8 cellular contexts compared by ENCODE assay signal in the genomic region with DNA sequence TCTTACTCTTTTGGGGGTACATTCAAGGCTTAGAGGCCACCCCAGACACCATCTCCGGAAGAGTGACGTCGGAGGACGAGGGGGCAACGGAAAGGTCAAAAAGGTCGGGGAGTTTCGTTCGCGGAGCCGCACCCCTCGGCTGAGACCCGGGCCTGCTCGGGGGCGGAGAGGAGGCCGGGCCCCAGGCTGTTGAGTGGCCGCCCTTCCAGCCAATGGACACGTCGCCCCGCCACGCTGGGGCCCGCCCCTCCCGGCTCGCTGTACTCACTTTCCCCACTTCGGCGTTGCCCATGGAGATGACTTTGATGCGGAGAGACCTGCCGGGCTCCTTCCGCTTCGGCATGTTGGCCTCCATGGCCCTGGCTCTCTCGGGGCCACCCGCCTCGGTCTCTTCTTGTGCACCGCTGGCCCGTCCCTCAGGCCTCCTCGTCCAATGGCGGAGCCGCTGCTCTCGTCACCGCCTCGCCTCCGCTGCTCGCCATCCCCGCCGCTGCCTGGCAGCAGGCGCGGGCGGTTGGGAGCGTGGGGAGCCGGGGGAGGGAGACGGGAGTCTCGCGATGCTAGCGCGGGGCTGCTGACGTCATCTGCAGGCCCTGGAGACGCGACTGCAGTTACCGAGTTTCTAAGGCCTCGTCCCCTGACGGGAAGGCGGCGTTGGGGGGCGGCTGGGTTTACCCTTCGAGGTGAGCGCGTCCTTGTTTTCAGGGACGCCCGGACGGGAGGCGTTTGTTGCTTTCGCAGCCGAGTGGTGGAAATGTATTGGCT. TPM values are rescaled to one million over a fixed set of nuclear protein-coding genes. Genes with fewer than 3 reads are reported as not detected.
DNase-seq lines count a peak whose midpoint lies in the region; ATAC-seq, FAIRE-seq and TF ChIP-seq lines count a peak whose summit lies in the region.

Gene DNAJC27 (minus strand): TSS at position 406 of the 765 bp plus-strand sequence. CDS start 51 bp downstream, at position 355.

- H3K79me2 ChIP-seq in SU-DHL-6 (ENCODE audit: insufficient read depth, low read length): peaks cover 7% of the 10 kb centered on the region

- H4K20me1 ChIP-seq in SU-DHL-6 (ENCODE audit: low read depth, low read length): no peaks in the 10 kb centered on the region

- WGBS in pancreas, 2 donors: 0% methylated on average over 63 to 72 of the region's 72 CpGs
- WGBS in thyroid gland, 2 donors: 0 to 1% methylated on average over 39 to 43 of the region's 72 CpGs

- no peak for TF ChIP-seq CTCF in GM12875 (IDR thresholded peaks at IDR 0.05; ENCODE audit: borderline replicate concordance, insufficient read depth, low read depth, low read length)
- no peak for TF ChIP-seq CTCF in SU-DHL-6 (IDR thresholded peaks at IDR 0.05; ENCODE audit: insufficient read depth, low read length, poor library complexity, severe bottlenecking)
- no peak for TF ChIP-seq CTCF in pancreas (IDR thresholded peaks at IDR 0.05)
- TF ChIP-seq CTCF in thyroid gland (IDR thresholded peaks at IDR 0.05): peak in 1 of 6 experiments; percentile 29

- no peaks in the 10 kb centered on the region for H3K27me3 Mint-ChIP-seq in activated naive CD8-positive, alpha-beta T cell treated with anti-CD3 and anti-CD28 coated beads, Interleukin-2, amount 50 U/mL, for 24 hours

- H3K4me3 ChIP-seq in GM12875 (ENCODE audit: low read depth, low read length) (peak within 1 kb of the TSS; percentile 79), SU-DHL-6 (ENCODE audit: insufficient read depth, low read length, poor library complexity, severe bottlenecking) (peak within 1 kb of the TSS; percentile 96), pancreas (peak within 1 kb of the TSS; percentile 48 to 68 (median 66)), thyroid gland (replicated peaks in 1 of 3) (peak within 1 kb of the TSS; percentile 72 to 99 (median 82))

- H3K4me3 Mint-ChIP-seq in activated naive CD8-positive, alpha-beta T cell treated with anti-CD3 and anti-CD28 coated beads, Interleukin-2, amount 50 U/mL, for 24 hours: peak within 1 kb of the TSS; percentile 92

- DNase-seq in NCI-H1417 (lab: John Stamatoyannopoulos, UW) (peak; percentile 99 to 100 (median 99)), Right ventricle myocardium superior (peak; percentile 99), pancreas (peak; percentile 97 to 99 (median 98)), thyroid gland (peak; percentile 97 to 98)
- DNase-seq in activated naive CD8-positive, alpha-beta T cell treated with anti-CD3 and anti-CD28 coated beads, Interleukin-2, amount 50 U/mL, for 24 hours: peak; percentile 99

- no peaks in the 10 kb centered on the region for H3K9me3 ChIP-seq in SU-DHL-6 (ENCODE audit: insufficient read depth, low read length)
- H3K9me3 ChIP-seq in pancreas: no peaks in the 10 kb centered on the region
- H3K9me3 ChIP-seq in thyroid gland: no peaks in the 10 kb centered on the region

- intact Hi-C loops in Right ventricle myocardium superior (cut with DNase I) (no loop called here), pancreas (cut with DNase I) (loop anchor here in 1 of 3 donors (10.0 kb wide), 1 partner anchor 163 kb away; no protein-coding TSS in a partner anchor), thyroid gland (cut with DNase I) (no loop called here)

- peak within 1 kb of the TSS; percentile 98 for H2AFZ ChIP-seq in SU-DHL-6 (ENCODE audit: low read depth, low read length, severe bottlenecking)

- H3K9me2 ChIP-seq in SU-DHL-6 (replicated peaks; ENCODE audit: insufficient read depth, low read length): no peaks in the 10 kb centered on the region

- H3K4me2 ChIP-seq in SU-DHL-6 (ENCODE audit: low read depth, low read length, poor library complexity, severe bottlenecking): peak within 1 kb of the TSS; percentile 94

- H3K9ac ChIP-seq in SU-DHL-6 (ENCODE audit: low read length): peak within 1 kb of the TSS; percentile 90

- FAIRE-seq in pancreas (lab: Jason Lieb, UNC): no peak

- peak; percentile 69 to 98 for TF ChIP-seq POLR2A in thyroid gland (IDR thresholded peaks at IDR 0.05)

- ATAC-seq in HG02763 (IDR thresholded peaks at IDR 0.05; ENCODE audit: unreplicated experiment): peak; percentile 91
- ATAC-seq in activated naive CD8-positive, alpha-beta T cell treated with anti-CD3 and anti-CD28 coated beads, Interleukin-2, amount 50 U/mL, for 24 hours: peak; percentile 95
- peak; percentile 96 for ATAC-seq in Right ventricle myocardium superior (ENCODE audit: poor library complexity)
- peak; percentile 93 to 96 (median 94) for ATAC-seq in pancreas

- H3K36me3 ChIP-seq in SU-DHL-6 (ENCODE audit: low read length) (no peaks in the 10 kb centered on the region), pancreas (peaks cover 0 to 8% (median 5%) of the 10 kb centered on the region in 3 donors), thyroid gland (no peaks in the 10 kb centered on the region)

- peak within 1 kb of the TSS; percentile 99 for H3K27ac Mint-ChIP-seq in activated naive CD8-positive, alpha-beta T cell treated with anti-CD3 and anti-CD28 coated beads, Interleukin-2, amount 50 U/mL, for 24 hours

- H3K27me3 ChIP-seq in SU-DHL-6 (ENCODE audit: low read length): no peaks in the 10 kb centered on the region
- no peaks in the 10 kb centered on the region for H3K27me3 ChIP-seq in pancreas
- no peaks in the 10 kb centered on the region for H3K27me3 ChIP-seq in thyroid gland

- no peaks in the 10 kb centered on the region for H3K9me3 Mint-ChIP-seq in activated naive CD8-positive, alpha-beta T cell treated with anti-CD3 and anti-CD28 coated beads, Interleukin-2, amount 50 U/mL, for 24 hours

- H3K4me1 Mint-ChIP-seq in activated naive CD8-positive, alpha-beta T cell treated with anti-CD3 and anti-CD28 coated beads, Interleukin-2, amount 50 U/mL, for 24 hours: peaks cover 27% of the 10 kb centered on the region

- H3K36me3 Mint-ChIP-seq in activated naive CD8-positive, alpha-beta T cell treated with anti-CD3 and anti-CD28 coated beads, Interleukin-2, amount 50 U/mL, for 24 hours (ENCODE audit: low read depth): peaks cover 8% of the 10 kb centered on the region

- peaks cover 10% of the 10 kb centered on the region; the same call in 1 of the 2 replicates for H3F3A ChIP-seq in SU-DHL-6 (ENCODE audit: insufficient read depth)

- H3K27ac ChIP-seq in SU-DHL-6 (ENCODE audit: low read depth, low read length) (peak within 1 kb of the TSS; percentile 86), pancreas (peak within 1 kb of the TSS; percentile 98 to 100 (median 98)), thyroid gland (peak within 1 kb of the TSS; percentile 97 to 100 (median 98))

- H3K4me1 ChIP-seq in pancreas (peaks cover 0 to 12% (median 6%) of the 10 kb centered on the region in 3 donors), thyroid gland (peaks cover 0 to 10% of the 10 kb centered on the region in 2 donors)

RNA-seq across cellular contexts. Expression of gene DNAJC27, which starts in this region (rescaled TPM):
- 8.5 TPM for total RNA-seq in Right ventricle myocardium superior
- total RNA-seq in pancreas: 1 to 10 TPM; 1.9 to 4.7 (median 3.2) TPM
- polyA plus RNA-seq in pancreas: 1 to 10 TPM; 1.8 to 3.6 TPM
- 10 to 100 TPM in 3 of 4 donors, 1 to 10 TPM in 1; 7.7 to 16.1 (median 15.7) TPM for total RNA-seq in thyroid gland

Comparison
In these comparisons a context has a peak if more than half of its experiments do, and no peak if none do; other contexts are left out.
1. Peak in every context shown above with its lines: DNase-seq, ATAC-seq, H3K4me3 ChIP-seq and H3K27ac ChIP-seq.